1 cellular context compared by ENCODE assay signal in the genomic region with DNA sequence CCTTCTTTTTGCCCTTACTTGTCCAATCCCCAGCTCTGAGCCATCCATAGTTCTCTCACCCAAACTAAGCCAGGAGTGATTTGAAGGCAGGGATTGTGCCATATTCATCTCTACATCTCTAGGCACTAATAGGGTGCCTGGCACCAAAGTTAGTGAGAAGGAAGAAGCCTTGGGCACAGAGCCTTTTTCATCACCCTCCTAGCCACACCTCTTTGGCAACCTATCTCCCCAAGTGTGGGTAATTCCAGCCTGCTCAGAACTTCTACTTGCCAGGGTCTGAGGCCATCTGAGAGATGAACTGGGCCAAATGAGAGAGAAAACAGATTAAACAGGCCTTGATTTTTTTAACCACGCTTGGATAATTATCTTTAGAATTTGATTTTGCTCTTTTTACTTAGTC.
TF ChIP-seq lines count a peak whose summit lies in the region.

No MANE protein-coding gene starts in this region.

TF ChIP-seq in GM23338, 12 proteins besides CTCF, POLR2A, EP300 and RAD21 (continued from another document):
- no peak for TF ChIP-seq ETS1 (IDR thresholded peaks at IDR 0.05)
- no peak for TF ChIP-seq POLR2AphosphoS5 (IDR thresholded peaks at IDR 0.05; ENCODE audit: low read depth)
